1 cellular context compared by ENCODE assay signal in genomic region chr10:24463683-24464426, GRCh38.
TF ChIP-seq lines count a peak whose summit lies in the region.

No MANE protein-coding gene starts in this region.

TF ChIP-seq in SK-N-SH, 30 proteins besides CTCF, POLR2A, EP300 and RAD21 (continued from another document):
- TF ChIP-seq EZH2phosphoT487 (IDR thresholded peaks at IDR 0.05; ENCODE audit: borderline replicate concordance, low read depth): no peak
- no peak for TF ChIP-seq FOXM1 (IDR thresholded peaks at IDR 0.05; ENCODE audit: low read depth)
- no peak for TF ChIP-seq RFX5 (IDR thresholded peaks at IDR 0.05; ENCODE audit: low read length)
- peak; percentile 85 for TF ChIP-seq NFIC (IDR thresholded peaks at IDR 0.05; ENCODE audit: borderline replicate concordance)
- TF ChIP-seq ELF1 (IDR thresholded peaks at IDR 0.05): no peak
- TF ChIP-seq USF1 (IDR thresholded peaks at IDR 0.05; ENCODE audit: borderline replicate concordance, low read depth): no peak
- TF ChIP-seq TAF1 (IDR thresholded peaks at IDR 0.05; ENCODE audit: borderline replicate concordance, low read depth, low read length): no peak
- no peak for TF ChIP-seq NRF1 (IDR thresholded peaks at IDR 0.05; ENCODE audit: low read depth, low read length)
- peak; percentile 61; the same call in 1 of the 2 replicates for TF ChIP-seq POLR2AphosphoS5 (IDR thresholded peaks at IDR 0.05; ENCODE audit: low read depth, low read length)
- TF ChIP-seq MXI1 (IDR thresholded peaks at IDR 0.05; ENCODE audit: low read depth, low read length): no peak
- TF ChIP-seq RCOR1 (IDR thresholded peaks at IDR 0.05; ENCODE audit: low read length): no peak
- 0 out of 2 replicates have a peak, but pooled peaks have one; percentile 7 for TF ChIP-seq TEAD4 (IDR thresholded peaks at IDR 0.05; ENCODE audit: borderline replicate concordance, insufficient read depth)
- TF ChIP-seq REST (IDR thresholded peaks at IDR 0.05; ENCODE audit: low read depth, low read length): 0 out of 2 replicates have a peak, but pooled peaks have one; percentile 48
- TF ChIP-seq TCF12 (IDR thresholded peaks at IDR 0.05): peak; percentile 85
- peak; percentile 77; the same call in 1 of the 2 replicates for TF ChIP-seq SIN3A (IDR thresholded peaks at IDR 0.05; ENCODE audit: borderline replicate concordance, low read depth, low read length)
- TF ChIP-seq RXRA (IDR thresholded peaks at IDR 0.05; ENCODE audit: borderline replicate concordance, low read depth): peak; percentile 27; the same call in 1 of the 2 replicates
- peak; percentile 98 for TF ChIP-seq PBX3 (IDR thresholded peaks at IDR 0.05)
- no peak for TF ChIP-seq USF2 (IDR thresholded peaks at IDR 0.05; ENCODE audit: borderline replicate concordance, low read depth, low read length)
